In the genomic region with DNA sequence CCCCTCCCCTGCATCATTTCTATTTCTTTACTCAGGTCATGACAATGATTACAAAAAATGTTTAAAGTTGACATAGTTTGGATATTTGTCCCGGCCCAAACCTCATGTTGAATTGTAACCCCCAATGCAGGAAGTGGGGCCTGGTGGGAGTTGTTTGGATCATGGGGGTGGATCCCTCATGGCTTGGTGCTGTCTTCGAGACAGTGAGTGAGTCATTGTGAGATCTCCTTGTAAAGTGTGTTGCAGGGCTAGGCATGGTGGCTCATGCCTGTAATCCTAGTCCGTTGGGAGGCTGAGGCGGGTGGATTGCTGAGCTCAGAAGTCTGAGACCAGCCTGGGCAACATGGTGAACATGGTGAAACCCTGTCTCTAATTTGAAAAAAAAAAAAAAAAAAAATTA, we compare ENCODE assay signal across 1 cellular context.
TF ChIP-seq lines count a peak whose summit lies in the region.

No MANE protein-coding gene starts in this region.

TF ChIP-seq in IMR-90, 13 proteins besides CTCF, POLR2A, EP300 and RAD21 (continued from another document):
- TF ChIP-seq, protein P1, sequence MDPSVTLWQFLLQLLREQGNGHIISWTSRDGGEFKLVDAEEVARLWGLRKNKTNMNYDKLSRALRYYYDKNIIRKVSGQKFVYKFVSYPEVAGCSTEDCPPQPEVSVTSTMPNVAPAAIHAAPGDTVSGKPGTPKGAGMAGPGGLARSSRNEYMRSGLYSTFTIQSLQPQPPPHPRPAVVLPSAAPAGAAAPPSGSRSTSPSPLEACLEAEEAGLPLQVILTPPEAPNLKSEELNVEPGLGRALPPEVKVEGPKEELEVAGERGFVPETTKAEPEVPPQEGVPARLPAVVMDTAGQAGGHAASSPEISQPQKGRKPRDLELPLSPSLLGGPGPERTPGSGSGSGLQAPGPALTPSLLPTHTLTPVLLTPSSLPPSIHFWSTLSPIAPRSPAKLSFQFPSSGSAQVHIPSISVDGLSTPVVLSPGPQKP (IDR thresholded peaks at IDR 0.05; ENCODE audit: borderline replicate concordance, low read depth, low read length): no peak
- TF ChIP-seq CHD1 (IDR thresholded peaks at IDR 0.05; ENCODE audit: low read depth, low read length): no peak
- no peak for TF ChIP-seq RCOR1 (IDR thresholded peaks at IDR 0.05; ENCODE audit: insufficient replicate concordance, low read length)
- TF ChIP-seq CEBPB (IDR thresholded peaks at IDR 0.05; ENCODE audit: low read depth, low read length): no peak
- no peak for TF ChIP-seq BHLHE40 (IDR thresholded peaks at IDR 0.05; ENCODE audit: low read depth, low read length)
- no peak for TF ChIP-seq SMC3 (IDR thresholded peaks at IDR 0.05; ENCODE audit: low read depth, low read length)
- no peak for TF ChIP-seq MAFK (IDR thresholded peaks at IDR 0.05; ENCODE audit: low read depth, low read length)
- TF ChIP-seq NFE2L2 (IDR thresholded peaks at IDR 0.05; ENCODE audit: low read depth, low read length): no peak
- TF ChIP-seq FOS (IDR thresholded peaks at IDR 0.05; ENCODE audit: low read depth, low read length): no peak
- TF ChIP-seq, protein P2, sequence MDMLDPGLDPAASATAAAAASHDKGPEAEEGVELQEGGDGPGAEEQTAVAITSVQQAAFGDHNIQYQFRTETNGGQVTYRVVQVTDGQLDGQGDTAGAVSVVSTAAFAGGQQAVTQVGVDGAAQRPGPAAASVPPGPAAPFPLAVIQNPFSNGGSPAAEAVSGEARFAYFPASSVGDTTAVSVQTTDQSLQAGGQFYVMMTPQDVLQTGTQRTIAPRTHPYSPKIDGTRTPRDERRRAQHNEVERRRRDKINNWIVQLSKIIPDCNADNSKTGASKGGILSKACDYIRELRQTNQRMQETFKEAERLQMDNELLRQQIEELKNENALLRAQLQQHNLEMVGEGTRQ (IDR thresholded peaks at IDR 0.05; ENCODE audit: low read depth, low read length): no peak
- no peak for TF ChIP-seq RFX5 (IDR thresholded peaks at IDR 0.05; ENCODE audit: low read depth, low read length)
- TF ChIP-seq MXI1 (IDR thresholded peaks at IDR 0.05; ENCODE audit: borderline replicate concordance, low read depth, low read length): no peak
TF ChIP-seq in IMR-90: peak in this region for 0.
